In genomic region chr1:8814870-8815269, GRCh38 we compare ENCODE assay signal across 8 cellular contexts. TPM values are rescaled to one million over a fixed set of nuclear protein-coding genes. Genes with fewer than 3 reads are reported as not detected.
DNase-seq lines count a peak whose midpoint lies in the region; ATAC-seq and TF ChIP-seq lines count a peak whose summit lies in the region.

No MANE protein-coding gene starts in this region.

- H3K4me1 ChIP-seq in HUES48 (ENCODE audit: control insufficient read depth, insufficient read depth, low read length), result peaks cover 37% of the 10 kb centered on the region

- H3K27me3 ChIP-seq in HUES48 (ENCODE audit: control insufficient read depth, insufficient read depth, low read length), result no peaks in the 10 kb centered on the region

- no peak overlapping the region for H3K9ac ChIP-seq in HUES48 (ENCODE audit: low read depth, low read length)

- no peaks in the 10 kb centered on the region for H3K36me3 Mint-ChIP-seq in natural killer cell

- H3K27ac ChIP-seq in HUES48 (ENCODE audit: low read depth, low read length) (no peak overlapping the region), caudate nucleus (ENCODE audit: low read depth, low read length) (peak overlapping the region; percentile 96)

- H3K9me3 Mint-ChIP-seq in natural killer cell, result no peaks in the 10 kb centered on the region

- in situ Hi-C loops in Caki2 (cut with HindIII; ENCODE audit: low pct_unique_long_range_greater_than_20kb, low sequenced_read_pairs), result no loop called here

- peak overlapping the region; percentile 92 to 95 for H3K27ac Mint-ChIP-seq in natural killer cell

- peaks cover 39% of the 10 kb centered on the region in 2 donors for H3K4me1 Mint-ChIP-seq in natural killer cell

- H3K4me3 ChIP-seq in HUES48 (ENCODE audit: low read depth, low read length), result peak overlapping the region; percentile 94

- DNase-seq in Caki2 (ENCODE audit: low read depth), result peak; percentile 62
- DNase-seq in caudate nucleus (lab: John Stamatoyannopoulos, UW), result peak in 4 of 61 donors; percentile 6 to 18 (median 10)
- no peak for DNase-seq in natural killer cell
- no peak for DNase-seq in SW 1271 (lab: John Stamatoyannopoulos, UW)
- DNase-seq in NCI-H1436 treated with DMSO at 0.1 percent for 48 hours (lab: John Stamatoyannopoulos, UW), result no peak
- DNase-seq in hepatic stellate cell (ENCODE audit: low spot score), result no peak

- intact Hi-C loops in natural killer cell (cut with micrococcal nuclease), result loop anchor here (5.0 kb wide), 2 partner anchors 62 to 113 kb away; partner anchors contain the start of gene ENO1

- H3K4me3 Mint-ChIP-seq in natural killer cell, result peak overlapping the region; percentile 94

- no peaks in the 10 kb centered on the region for H3K27me3 Mint-ChIP-seq in natural killer cell (ENCODE audit: low read depth in 2 of 2)

- no peak for ATAC-seq in natural killer cell
- no peak for ATAC-seq in GM18505 (IDR thresholded peaks at IDR 0.05; ENCODE audit: unreplicated experiment)

- TF ChIP-seq CTCF in natural killer cell (IDR thresholded peaks at IDR 0.05), result no peak

- no peak for TF ChIP-seq POLR2A in GM18505 (IDR thresholded peaks at IDR 0.05; ENCODE audit: borderline replicate concordance, extremely low read depth, insufficient read depth, insufficient read length)

- no peaks in the 10 kb centered on the region for H3K36me3 ChIP-seq in HUES48 (ENCODE audit: control insufficient read depth, insufficient read depth, low read length)

- H3K9me3 ChIP-seq in HUES48 (ENCODE audit: control insufficient read depth, insufficient read depth, low read length), result no peaks in the 10 kb centered on the region

RNA-seq across cellular contexts. Expression of gene RERE, which starts 2.6 kb away (rescaled TPM):
- total RNA-seq in Caki2 (2014; rRNA removed; shearing (Covaris generic); ENCODE audit: low replicate concordance), result 9.8 and 38.6 TPM in 2 replicates
- total RNA-seq in natural killer cell, result 10 to 100 TPM; 67.7 to 76.0 (median 73.0) TPM
